8 cellular contexts compared by ENCODE assay signal in the genomic region with DNA sequence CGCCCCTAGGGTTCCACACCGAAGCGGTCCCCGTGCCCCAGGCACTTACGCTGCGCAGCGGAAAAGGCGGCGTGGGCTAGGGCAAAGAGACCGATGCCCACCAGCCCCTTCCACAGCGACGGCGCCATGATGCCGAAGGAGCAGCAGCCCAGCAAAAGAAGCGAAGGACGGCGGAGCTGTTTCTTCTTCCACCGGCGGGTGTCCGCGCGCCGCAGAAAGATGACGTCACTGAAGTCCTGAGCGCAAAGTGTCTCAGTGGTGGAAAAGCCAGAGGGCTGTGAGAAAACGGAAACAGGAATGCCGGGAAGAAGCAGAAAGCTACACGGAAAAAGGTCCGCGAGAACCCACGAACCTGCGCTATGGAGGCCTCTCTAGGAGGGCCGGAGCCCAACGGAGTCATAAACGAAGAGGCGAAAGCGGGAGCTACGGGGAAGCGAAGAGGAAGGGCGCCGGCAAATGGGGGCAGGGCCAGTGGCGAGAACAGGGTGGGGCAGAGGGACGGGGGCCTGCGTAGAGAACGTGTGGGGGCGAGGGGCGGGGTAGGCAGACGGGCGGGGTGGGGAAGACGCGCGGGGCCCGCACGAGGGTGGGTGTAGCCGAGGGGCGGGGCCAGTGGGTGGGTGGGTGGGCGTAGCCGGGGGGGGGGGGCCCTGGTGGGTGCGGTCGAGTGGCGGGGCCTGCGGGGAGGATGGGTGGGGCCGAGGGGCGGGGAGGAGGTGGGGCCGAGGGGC. TPM values are rescaled to one million over a fixed set of nuclear protein-coding genes. Genes with fewer than 3 reads are reported as not detected.
A peak's percentile ranks its signal among the peaks of the same experiment; 100 is the strongest.
DNase-seq lines count a peak whose midpoint lies in the region; ATAC-seq and TF ChIP-seq lines count a peak whose summit lies in the region.

A gene (minus strand): TSS at position 441 of the 731 bp plus-strand sequence. CDS start 313 bp downstream, at position 128.

- TF ChIP-seq POLR2A in GM19193 (IDR thresholded peaks at IDR 0.05; ENCODE audit: extremely low read depth, insufficient read depth, insufficient read length) = peak; percentile 70

- DNase-seq in AG10803 (ENCODE audit: low read depth) (peak; percentile 82), NCI-H510A treated with DMSO at 0.1 percent for 48 hours (lab: John Stamatoyannopoulos, UW) (peak; percentile 67), chondrocyte (ENCODE audit: low spot score) (peak; percentile 92), kidney glomerular epithelial cell (lab: John Stamatoyannopoulos, UW) (peak; percentile 68)
- peak; percentile 92 for DNase-seq in activated CD4-positive, alpha-beta T cell treated with anti-CD3 and anti-CD28 coated beads for 36 hours
- peak; percentile 75 to 77 for DNase-seq in stimulated activated CD4-positive, alpha-beta T cell treated with anti-CD3 and anti-CD28 coated beads, Interleukin-15, amount 100 ng/mL, for 48 hours (ENCODE audit: low read depth in 2 of 2)

- POLR2A ChIA-PET in activated CD4-positive, alpha-beta T cell treated with anti-CD3 and anti-CD28 coated beads for 36 hours (lab: Charles Lee) = interaction anchor here (0.5 to 1.0 kb wide), 3 partner anchors 11 to 1951 kb away, joined by 3 to 4 read pairs (median 3); a partner anchor contains a TSS

- intact Hi-C loops in activated CD4-positive, alpha-beta T cell treated with anti-CD3 and anti-CD28 coated beads for 36 hours (cut with DNase I, micrococcal nuclease) = loop anchor here (1.0 to 5.0 kb wide), 5 partner anchors 12 to 971 kb away; a partner anchor contains a TSS

- peak within 1 kb of the TSS; percentile 97 for H3K27ac Mint-ChIP-seq in activated CD4-positive, alpha-beta T cell treated with anti-CD3 and anti-CD28 coated beads for 36 hours
- peak within 1 kb of the TSS; percentile 100 for H3K27ac Mint-ChIP-seq in chondrocyte (ENCODE audit: unreplicated experiment)

- H3K36me3 Mint-ChIP-seq in activated CD4-positive, alpha-beta T cell treated with anti-CD3 and anti-CD28 coated beads for 36 hours (ENCODE audit: low read depth) = no peaks in the 10 kb centered on the region
- no peaks in the 10 kb centered on the region for H3K36me3 Mint-ChIP-seq in chondrocyte (ENCODE audit: low read depth)

- CTCF ChIA-PET in activated CD4-positive, alpha-beta T cell treated with anti-CD3 and anti-CD28 coated beads for 36 hours (lab: Charles Lee) = interaction anchor here (0.8 kb wide), 1 partner anchor 10 kb away, joined by 4 read pairs; no protein-coding TSS in a partner anchor

- TF ChIP-seq CTCF in AG10803 (conservative IDR thresholded peaks at IDR 0.05; ENCODE audit: low read length) = no peak
- no peak for TF ChIP-seq CTCF in chondrocyte (IDR thresholded peaks at IDR 0.05)

- no peaks in the 10 kb centered on the region for H3K9me3 Mint-ChIP-seq in activated CD4-positive, alpha-beta T cell treated with anti-CD3 and anti-CD28 coated beads for 36 hours (ENCODE audit: low read depth)
- H3K9me3 Mint-ChIP-seq in chondrocyte (ENCODE audit: low read depth) = peaks cover 2% of the 10 kb centered on the region

- peak within 1 kb of the TSS; percentile 80 for H3K4me3 ChIP-seq in AG10803 (ENCODE audit: low read length)

- H3K27me3 Mint-ChIP-seq in activated CD4-positive, alpha-beta T cell treated with anti-CD3 and anti-CD28 coated beads for 36 hours = no peaks in the 10 kb centered on the region
- no peaks in the 10 kb centered on the region for H3K27me3 Mint-ChIP-seq in chondrocyte (ENCODE audit: low read depth)

- peak; percentile 90 for ATAC-seq in HG03432 (IDR thresholded peaks at IDR 0.05; ENCODE audit: unreplicated experiment)
- ATAC-seq in activated CD4-positive, alpha-beta T cell treated with anti-CD3 and anti-CD28 coated beads for 36 hours = peak; percentile 92

- peak within 1 kb of the TSS; percentile 97 for H3K4me3 Mint-ChIP-seq in activated CD4-positive, alpha-beta T cell treated with anti-CD3 and anti-CD28 coated beads for 36 hours
- peak within 1 kb of the TSS; percentile 91 for H3K4me3 Mint-ChIP-seq in chondrocyte (ENCODE audit: unreplicated experiment)

- H3K4me1 Mint-ChIP-seq in activated CD4-positive, alpha-beta T cell treated with anti-CD3 and anti-CD28 coated beads for 36 hours = peaks cover 34% of the 10 kb centered on the region
- peaks cover 26% of the 10 kb centered on the region for H3K4me1 Mint-ChIP-seq in chondrocyte (ENCODE audit: low read depth)

RNA-seq across cellular contexts. Expression of the gene that starts here (rescaled TPM):
- total RNA-seq in activated CD4-positive, alpha-beta T cell treated with anti-CD3 and anti-CD28 coated beads for 36 hours = 10 to 100 TPM; 16.1 to 18.1 TPM
- 25.4 to 28.9 TPM (median 27.6 TPM) in 3 replicates for total RNA-seq in chondrocyte

Comparison
In these comparisons a context has a peak if more than half of its experiments do, and no peak if none do; other contexts are left out.
1. Peak in every context shown above with its lines: DNase-seq, ATAC-seq and H3K4me3 ChIP-seq.